Comparison of ENCODE assay signal across 14 cellular contexts in the genomic region with DNA sequence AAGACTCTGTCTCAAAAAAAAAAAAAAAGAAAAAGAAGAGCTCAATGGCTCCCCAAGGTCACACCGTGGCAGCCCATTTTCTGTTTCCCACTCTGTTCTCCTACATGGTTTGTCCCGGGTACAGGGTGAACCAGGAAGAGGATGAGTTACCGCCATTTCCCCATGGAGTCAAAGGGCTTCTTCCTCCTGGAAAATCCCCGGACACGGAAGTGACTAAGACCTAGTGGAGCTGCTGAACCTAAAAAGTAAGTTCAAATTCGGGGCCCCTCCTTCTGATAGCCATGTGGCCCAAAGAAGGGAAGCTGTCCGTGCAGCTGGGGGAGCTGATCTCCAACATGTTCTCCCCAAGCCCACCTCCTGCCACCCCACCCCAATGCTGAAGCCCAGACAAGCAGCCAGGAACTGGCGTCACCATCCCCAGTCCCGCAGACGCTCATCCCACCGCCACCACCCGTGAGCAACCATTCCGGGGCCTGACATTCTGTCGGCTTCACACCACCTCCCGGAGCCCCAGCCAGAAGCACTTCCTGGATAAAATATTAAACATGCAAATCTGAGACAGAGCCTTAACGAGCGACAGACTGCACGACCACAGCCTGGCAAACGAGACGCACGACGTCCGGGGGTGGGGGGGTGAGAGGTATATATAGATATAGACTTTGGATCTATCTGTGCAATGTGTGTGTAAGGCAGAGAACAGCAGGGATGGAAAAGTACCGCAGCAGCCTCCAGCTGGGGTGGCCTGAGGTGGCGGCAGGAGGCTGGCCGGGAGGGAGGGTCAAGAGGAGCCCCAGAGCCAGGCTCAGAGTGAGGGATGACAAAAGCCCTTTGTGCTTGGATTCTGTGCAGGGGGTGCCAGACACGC. TPM values are rescaled to one million over a fixed set of nuclear protein-coding genes. Genes with fewer than 3 reads are reported as not detected.
DNase-seq lines count a peak whose midpoint lies in the region; ATAC-seq and TF ChIP-seq lines count a peak whose summit lies in the region.
"Had no signal": no experiment of that assay in that cellular context is flagged by ENCODE, and none has a peak within 500 bp of the region (broad histone marks: within the 10 kb centered on the region; RNA-seq: fewer than 3 reads in every experiment).

No MANE protein-coding gene starts in this region.

- H3K27ac Mint-ChIP-seq in brain: peak overlapping the region in 4 of 5 experiments; percentile 31 to 98 (median 82)
- H3K27ac Mint-ChIP-seq in naive thymus-derived CD4-positive, alpha-beta T cell: no peak overlapping the region
- H3K27ac Mint-ChIP-seq: activated B cell treated with CpG ODN at 0.5 μM for 24 hours, nephron progenitor cell had no signal

- H3K9me3 ChIP-seq in naive thymus-derived CD4-positive, alpha-beta T cell (ENCODE audit: control insufficient read depth in 2 of 3, low read length in 3 of 3): no peaks in the 10 kb centered on the region
- H3K9me3 ChIP-seq: gastroesophageal sphincter had no signal

- no peak for DNase-seq in activated T-cell treated with anti-CD3 and anti-CD28 coated beads, Interleukin-2, amount 50 U/mL, for 4 hours
- DNase-seq in activated T-cell treated with anti-CD3 and anti-CD28 coated beads for 4 hours: no peak
- peak; percentile 85 for DNase-seq in medulla oblongata (ENCODE audit: extremely low spot score)
- DNase-seq in naive thymus-derived CD4-positive, alpha-beta T cell: no peak
- DNase-seq: activated B cell treated with CpG ODN at 0.5 μM for 24 hours; effector CD8-positive, alpha-beta T cell; kidney glomerular epithelial cell; NCI-H1417 treated with DMSO at 0.1 percent for 48 hours; nephron progenitor cell had no signal

- CTCF ChIA-PET in naive thymus-derived CD4-positive, alpha-beta T cell (lab: Charles Lee): interaction anchor here (1.2 kb wide), 1 partner anchor 98 kb away, joined by 4 read pairs; no protein-coding TSS in a partner anchor

- no peaks in the 10 kb centered on the region for H3K4me1 ChIP-seq in naive thymus-derived CD4-positive, alpha-beta T cell (ENCODE audit: control insufficient read depth in 2 of 2, insufficient read depth in 2 of 2, low read length in 2 of 2)
- H3K4me1 ChIP-seq: gastroesophageal sphincter had no signal

- ATAC-seq in activated T-cell treated with anti-CD3 and anti-CD28 coated beads, Interleukin-2, amount 50 U/mL, for 4 hours: no peak
- no peak for ATAC-seq in GM18870 (IDR thresholded peaks at IDR 0.05; ENCODE audit: unreplicated experiment)
- no peak for ATAC-seq in naive thymus-derived CD4-positive, alpha-beta T cell
- no peak for ATAC-seq in GM18867 (IDR thresholded peaks at IDR 0.05; ENCODE audit: unreplicated experiment)
- ATAC-seq: gastroesophageal sphincter had no signal

- H3K4me3 ChIP-seq in naive thymus-derived CD4-positive, alpha-beta T cell (ENCODE audit: low read length): no peak overlapping the region
- H3K4me3 ChIP-seq: gastroesophageal sphincter had no signal

- no peaks in the 10 kb centered on the region for H3K36me3 Mint-ChIP-seq in activated T-cell treated with anti-CD3 and anti-CD28 coated beads, Interleukin-2, amount 50 U/mL, for 4 hours (ENCODE audit: insufficient read depth)
- no peaks in the 10 kb centered on the region for H3K36me3 Mint-ChIP-seq in brain
- no peaks in the 10 kb centered on the region for H3K36me3 Mint-ChIP-seq in naive thymus-derived CD4-positive, alpha-beta T cell

- H3K9me3 Mint-ChIP-seq in activated T-cell treated with anti-CD3 and anti-CD28 coated beads, Interleukin-2, amount 50 U/mL, for 4 hours: no peaks in the 10 kb centered on the region
- H3K9me3 Mint-ChIP-seq in brain: no peaks in the 10 kb centered on the region
- peaks cover 0 to 2% (median 0%) of the 10 kb centered on the region in 11 donors for H3K9me3 Mint-ChIP-seq in naive thymus-derived CD4-positive, alpha-beta T cell
- H3K9me3 Mint-ChIP-seq: activated B cell treated with CpG ODN at 0.5 μM for 24 hours, nephron progenitor cell had no signal

- H3K4me1 Mint-ChIP-seq in activated T-cell treated with anti-CD3 and anti-CD28 coated beads, Interleukin-2, amount 50 U/mL, for 4 hours (ENCODE audit: low read depth): peaks cover 14% of the 10 kb centered on the region
- H3K4me1 Mint-ChIP-seq in brain: peaks cover 46% of the 10 kb centered on the region
- peaks cover 4 to 15% (median 8%) of the 10 kb centered on the region in 7 donors for H3K4me1 Mint-ChIP-seq in naive thymus-derived CD4-positive, alpha-beta T cell

- peaks cover 32% of the 10 kb centered on the region for H3K27me3 Mint-ChIP-seq in activated T-cell treated with anti-CD3 and anti-CD28 coated beads, Interleukin-2, amount 50 U/mL, for 4 hours (ENCODE audit: low read depth)
- peaks cover 21% of the 10 kb centered on the region for H3K27me3 Mint-ChIP-seq in brain
- H3K27me3 Mint-ChIP-seq in naive thymus-derived CD4-positive, alpha-beta T cell: peaks cover 25 to 41% (median 29%) of the 10 kb centered on the region in 5 donors

- no peak for TF ChIP-seq CTCF in brain (conservative IDR thresholded peaks at IDR 0.05)

- H3K27ac ChIP-seq in temporal lobe (ENCODE audit: low read depth, low read length): peak overlapping the region; percentile 93
- no peak overlapping the region for H3K27ac ChIP-seq in naive thymus-derived CD4-positive, alpha-beta T cell (ENCODE audit: low read depth, low read length)

- H3K4me3 Mint-ChIP-seq in activated T-cell treated with anti-CD3 and anti-CD28 coated beads, Interleukin-2, amount 50 U/mL, for 4 hours: peak overlapping the region; percentile 54
- H3K4me3 Mint-ChIP-seq in brain: peak overlapping the region in 2 of 5 experiments; percentile 5 to 29
- H3K4me3 Mint-ChIP-seq in naive thymus-derived CD4-positive, alpha-beta T cell: no peak overlapping the region
- H3K4me3 Mint-ChIP-seq: activated B cell treated with CpG ODN at 0.5 μM for 24 hours, nephron progenitor cell had no signal

- H3K36me3 ChIP-seq in naive thymus-derived CD4-positive, alpha-beta T cell (ENCODE audit: control insufficient read depth in 2 of 3, insufficient read depth in 3 of 3, low read length in 3 of 3): no peaks in the 10 kb centered on the region
- H3K36me3 ChIP-seq: gastroesophageal sphincter had no signal

- POLR2A ChIA-PET in naive thymus-derived CD4-positive, alpha-beta T cell (lab: Charles Lee): no interaction called here

- intact Hi-C loops in naive thymus-derived CD4-positive, alpha-beta T cell (cut with micrococcal nuclease): no loop called here

- H3K27me3 ChIP-seq in naive thymus-derived CD4-positive, alpha-beta T cell (ENCODE audit: control insufficient read depth in 2 of 2, insufficient read depth in 2 of 2, low read length in 2 of 2): no peaks in the 10 kb centered on the region

RNA-seq across cellular contexts. Expression of a gene that starts 17.6 kb away (rescaled TPM):
- 100 to 1,000 TPM; 110 to 131 (median 110) TPM for total RNA-seq in activated T-cell treated with anti-CD3 and anti-CD28 coated beads, Interleukin-2, amount 50 U/mL, for 4 hours
- 8.8 TPM for polyA plus RNA-seq in brain (ENCODE audit: insufficient read depth, low read depth, low replicate concordance)
- total RNA-seq in temporal lobe: 0.49 TPM
- 10 to 100 TPM in 1 of 5 experiments, under 1 TPM in 4; 0.19 to 13.4 (median 0.34) TPM for total RNA-seq in naive thymus-derived CD4-positive, alpha-beta T cell
- not detected for polyA plus RNA-seq in naive thymus-derived CD4-positive, alpha-beta T cell

RNA-seq across cellular contexts. Expression of a gene that starts 47.9 kb away (rescaled TPM):
- total RNA-seq in activated T-cell treated with anti-CD3 and anti-CD28 coated beads, Interleukin-2, amount 50 U/mL, for 4 hours: 100 to 1,000 TPM; 263 to 315 (median 286) TPM
- 50.9 TPM for polyA plus RNA-seq in brain (ENCODE audit: insufficient read depth, low read depth, low replicate concordance)
- 20.4 TPM for total RNA-seq in temporal lobe
- total RNA-seq in naive thymus-derived CD4-positive, alpha-beta T cell: 100 to 1,000 TPM; 287 to 533 (median 384) TPM
- 10 to 100 TPM; 10.2 to 11.7 TPM for polyA plus RNA-seq in naive thymus-derived CD4-positive, alpha-beta T cell

RNA-seq across cellular contexts. Expression of a gene that starts 51.4 kb away (rescaled TPM):
- total RNA-seq in activated T-cell treated with anti-CD3 and anti-CD28 coated beads, Interleukin-2, amount 50 U/mL, for 4 hours: under 1 TPM in 2 of 3 donors, not detected in 1; 0.16 to 0.49 TPM
- 42.9 TPM for polyA plus RNA-seq in brain (ENCODE audit: insufficient read depth, low read depth, low replicate concordance)
- total RNA-seq in temporal lobe: 29.0 TPM
- total RNA-seq in naive thymus-derived CD4-positive, alpha-beta T cell: under 1 TPM in 4 of 5 experiments, not detected in 1; 0.15 to 0.40 (median 0.23) TPM
- polyA plus RNA-seq in naive thymus-derived CD4-positive, alpha-beta T cell: not detected

Comparison
In these comparisons a context has a peak if more than half of its experiments do, and no peak if none do; other contexts are left out.
1. H3K27ac Mint-ChIP-seq: peak in brain (4 of 5); none in naive thymus-derived CD4-positive, alpha-beta T cell (0 of 9).
2. RNA of a gene that starts 17.6 kb away (total RNA-seq): 110 to 131 TPM in activated T-cell treated with anti-CD3 and anti-CD28 coated beads, Interleukin-2, amount 50 U/mL, for 4 hours; 0.49 TPM in temporal lobe (single experiment) and 0.19 to 13.4 TPM in naive thymus-derived CD4-positive, alpha-beta T cell; every median in the first group is over 4 times any median in the second.
3. RNA of a gene that starts 47.9 kb away (total RNA-seq): 287 to 533 TPM in naive thymus-derived CD4-positive, alpha-beta T cell and 263 to 315 TPM in activated T-cell treated with anti-CD3 and anti-CD28 coated beads, Interleukin-2, amount 50 U/mL, for 4 hours; 20.4 TPM in temporal lobe (single experiment); every median in the first group is over 10 times any median in the second.
4. RNA of a gene that starts 51.4 kb away (total RNA-seq): 29.0 TPM in temporal lobe (single experiment); 0.15 to 0.40 TPM in naive thymus-derived CD4-positive, alpha-beta T cell and 0.16 to 0.49 TPM in activated T-cell treated with anti-CD3 and anti-CD28 coated beads, Interleukin-2, amount 50 U/mL, for 4 hours; every median in the first group is over 10 times any median in the second.